In genomic region chr10:103716206-103717160, GRCh38 we compare ENCODE assay signal across 13 cellular contexts.
DNase-seq lines count a peak whose midpoint lies in the region; ATAC-seq, FAIRE-seq and TF ChIP-seq lines count a peak whose summit lies in the region.
"Had no signal": no experiment of that assay in that cellular context is flagged by ENCODE, and none has a peak within 500 bp of the region (broad histone marks: within the 10 kb centered on the region; RNA-seq: fewer than 3 reads in every experiment).

No MANE protein-coding gene starts in this region.

- CTCF ChIA-PET in SK-N-SH (lab: Yijun Ruan, JAX), result interaction anchor here (1.0 to 2.2 kb wide), 5 partner anchors 140 to 182 kb away, joined by 3 to 15 read pairs (median 3); partner anchors contain the start of gene SH3PXD2A

- H3K9me2 ChIP-seq in SK-N-SH, result no peaks in the 10 kb centered on the region

- no peak for TF ChIP-seq EP300 in SK-N-SH (IDR thresholded peaks at IDR 0.05; ENCODE audit: borderline replicate concordance in 1 of 2, low read depth in 1 of 2, low read length in 1 of 2)

- peak; percentile 12; the same call in 1 of the 2 replicates for TF ChIP-seq RAD21 in SK-N-SH (IDR thresholded peaks at IDR 0.05; ENCODE audit: low read length)

- H2AFZ ChIP-seq in SK-N-SH (ENCODE audit: low read depth), result no peak overlapping the region

- H3K9me3 ChIP-seq in SK-N-SH, result no peaks in the 10 kb centered on the region
- H3K9me3 ChIP-seq in esophagus (ENCODE audit: control insufficient read depth in 2 of 2, insufficient read depth in 1 of 2, low read depth in 1 of 2, low read length in 1 of 2), result no peaks in the 10 kb centered on the region
- H3K9me3 ChIP-seq in mucosa of rectum (ENCODE audit: control insufficient read depth in 2 of 2, low read length in 2 of 2), result no peaks in the 10 kb centered on the region

- H3K27me3 ChIP-seq in SK-N-SH (ENCODE audit: insufficient read depth) (no peaks in the 10 kb centered on the region), esophagus (ENCODE audit: control insufficient read depth in 1 of 2, insufficient read depth in 2 of 2, low read length in 2 of 2) (no peaks in the 10 kb centered on the region), mucosa of rectum (ENCODE audit: control insufficient read depth in 2 of 2, insufficient read depth in 2 of 2, low read length in 2 of 2) (no peaks in the 10 kb centered on the region)

- H3K4me3 ChIP-seq in SK-N-SH (ENCODE audit: low read depth in 2 of 2, low read length in 1 of 2) (no peak overlapping the region), esophagus (ENCODE audit: low read depth in 1 of 2, low read length in 2 of 2) (no peak overlapping the region), mucosa of rectum (ENCODE audit: low read length in 2 of 2) (no peak overlapping the region)

- ATAC-seq in SK-N-SH treated with all-trans-retinoic acid at 6 μM for 48 hours (no peak), GM18520 (IDR thresholded peaks at IDR 0.05; ENCODE audit: unreplicated experiment) (no peak), HG02678 (IDR thresholded peaks at IDR 0.05; ENCODE audit: unreplicated experiment) (no peak)
- ATAC-seq: activated CD4-positive, alpha-beta T cell treated with anti-CD3 and anti-CD28 coated beads for 36 hours; stimulated activated memory B cell treated with anti-CD40 and anti-IgM and Interleukin-4, amounts not matched to agents 10 μg/mL and 1 μg/mL and 100 μg/mL, for 72 hours had no signal

- TF ChIP-seq CTCF in SK-N-SH (IDR thresholded peaks at IDR 0.05), result no peak

- WGBS in SK-N-SH (ENCODE audit: low lambda C conversion rate), result 93% methylated on average over 7 of the region's 11 CpGs
- 56 to 59% methylated on average over 11 of the region's 11 CpGs for WGBS in esophagus, 2 donors

- no peaks in the 10 kb centered on the region for H3F3A ChIP-seq in SK-N-SH (replicated peaks; ENCODE audit: insufficient read depth)

- H3K4me1 ChIP-seq in SK-N-SH (ENCODE audit: control insufficient read depth in 1 of 2, insufficient read depth in 2 of 2, low read depth in 1 of 2, low read length in 1 of 2), result peaks cover 21 to 57% of the 10 kb centered on the region in 2 experiments; a peak in 2 of 4 replicates
- H3K4me1 ChIP-seq in esophagus (ENCODE audit: control insufficient read depth in 2 of 2, insufficient read depth in 2 of 2, low read length in 1 of 2), result peaks cover 9 to 33% of the 10 kb centered on the region in 2 donors
- peaks cover 0 to 14% of the 10 kb centered on the region in 2 donors for H3K4me1 ChIP-seq in mucosa of rectum (ENCODE audit: control insufficient read depth in 2 of 2, insufficient read depth in 2 of 2, low read length in 2 of 2)

- POLR2A ChIA-PET in SK-N-SH (lab: Yijun Ruan, JAX), result no interaction called here

- H3K36me3 ChIP-seq in SK-N-SH (replicated peaks in 1 of 2; ENCODE audit: control insufficient read depth in 1 of 2, insufficient read depth in 2 of 2, low read length in 1 of 2) (no peaks in the 10 kb centered on the region), esophagus (ENCODE audit: control insufficient read depth in 2 of 2, insufficient read depth in 2 of 2, low read length in 1 of 2) (peaks cover 0 to 33% of the 10 kb centered on the region in 2 donors), mucosa of rectum (ENCODE audit: control insufficient read depth in 2 of 2, insufficient read depth in 2 of 2, low read length in 2 of 2) (peaks cover 7 to 17% of the 10 kb centered on the region in 2 donors)

- H4K20me1 ChIP-seq in SK-N-SH (ENCODE audit: insufficient read depth), result no peaks in the 10 kb centered on the region

- DNase-seq in SK-N-SH (no peak), urothelium cell line (ENCODE audit: low spot score) (no peak)
- DNase-seq in stimulated activated CD4-positive, alpha-beta T cell treated with anti-CD3 and anti-CD28 coated beads, Interleukin-4, amount 100 ng/mL, for 1 hour, result no peak
- DNase-seq: activated CD4-positive, alpha-beta T cell treated with anti-CD3 and anti-CD28 coated beads for 36 hours; activated naive CD8-positive, alpha-beta T cell treated with anti-CD3 and anti-CD28 coated beads, Interleukin-2, amount 10 ng/mL, durations not matched to agents 7 days and 5 days; NCI-H2029 had no signal

- H3K27ac ChIP-seq in SK-N-SH (ENCODE audit: low read depth in 2 of 2, low read length in 1 of 2), result peak overlapping the region in 1 of 2 experiments; percentile 60; a peak in 2 of 4 replicates
- peak overlapping the region; percentile 92 to 96 for H3K27ac ChIP-seq in esophagus (ENCODE audit: low read depth in 2 of 2, low read length in 1 of 2)
- peak overlapping the region; percentile 23 to 52 for H3K27ac ChIP-seq in mucosa of rectum (ENCODE audit: low read depth in 2 of 2, low read length in 2 of 2)

- peak; percentile 53 for FAIRE-seq in urothelium cell line (lab: Jason Lieb, UNC)
- FAIRE-seq: endometrium had no signal

- 0 out of 2 replicates have a peak overlapping the region, but pooled peaks have one; percentile 26 for H3K4me2 ChIP-seq in SK-N-SH

- H3K9ac ChIP-seq in SK-N-SH (0 out of 2 replicates have a peak overlapping the region, but pooled peaks have one; percentile 22), mucosa of rectum (ENCODE audit: low read depth in 1 of 2, low read length in 2 of 2) (no peak overlapping the region)

- no peaks in the 10 kb centered on the region for H3K79me2 ChIP-seq in SK-N-SH (ENCODE audit: insufficient read depth)

TF ChIP-seq in SK-N-SH, 30 proteins besides CTCF, POLR2A, EP300 and RAD21 (continues in another document):
- no peak for TF ChIP-seq ZBTB33 (IDR thresholded peaks at IDR 0.05; ENCODE audit: borderline replicate concordance, low read depth)
- TF ChIP-seq EZH2phosphoT487 (IDR thresholded peaks at IDR 0.05; ENCODE audit: borderline replicate concordance, low read depth), result no peak
- TF ChIP-seq TEAD4 (IDR thresholded peaks at IDR 0.05; ENCODE audit: borderline replicate concordance, insufficient read depth), result no peak
- TF ChIP-seq FOXM1 (IDR thresholded peaks at IDR 0.05; ENCODE audit: low read depth), result no peak
- no peak for TF ChIP-seq NFIC (IDR thresholded peaks at IDR 0.05; ENCODE audit: borderline replicate concordance)
- TF ChIP-seq, protein P1, sequence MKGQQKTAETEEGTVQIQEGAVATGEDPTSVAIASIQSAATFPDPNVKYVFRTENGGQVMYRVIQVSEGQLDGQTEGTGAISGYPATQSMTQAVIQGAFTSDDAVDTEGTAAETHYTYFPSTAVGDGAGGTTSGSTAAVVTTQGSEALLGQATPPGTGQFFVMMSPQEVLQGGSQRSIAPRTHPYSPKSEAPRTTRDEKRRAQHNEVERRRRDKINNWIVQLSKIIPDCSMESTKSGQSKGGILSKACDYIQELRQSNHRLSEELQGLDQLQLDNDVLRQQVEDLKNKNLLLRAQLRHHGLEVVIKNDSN (IDR thresholded peaks at IDR 0.05; ENCODE audit: borderline replicate concordance, low read depth), result no peak

TF ChIP-seq in SK-N-SH treated with all-trans-retinoic acid at 6 μM for 48 hours, 23 proteins besides CTCF, POLR2A, EP300 and RAD21:
- TF ChIP-seq ZC3H10 (CRISPR knock-in tag; IDR thresholded peaks at IDR 0.05), result no peak
